In genomic region chr12:94745562-94745961, GRCh38 we compare ENCODE assay signal across 23 cellular contexts.
"Had no signal": no experiment of that assay in that cellular context is flagged by ENCODE, and none has a peak within 500 bp of the region (broad histone marks: within the 10 kb centered on the region; RNA-seq: fewer than 3 reads in every experiment).

No MANE protein-coding gene starts in this region.

- H3K27ac Mint-ChIP-seq: activated CD8-positive, alpha-beta T cell treated with anti-CD3 and anti-CD28 coated beads for 36 hours; activated naive CD8-positive, alpha-beta T cell treated with anti-CD3 and anti-CD28 coated beads, Interleukin-2, amount 10 ng/mL, durations not matched to agents 7 days and 5 days; activated T-cell treated with anti-CD3 and anti-CD28 coated beads, Interleukin-2, amount 50 U/mL, for 72 hours; activated T-helper 2 cell treated with anti-CD3 and anti-CD28 coated beads, Interferon-gamma antibody, Interleukin-2, Interleukin-4, amounts not matched to agents 10 μg/mL and 5 μg/mL and 100 μg/mL, durations not matched to agents 14 hours and 24 hours and 36 hours had no signal

- H3K4me3 Mint-ChIP-seq: activated CD8-positive, alpha-beta T cell treated with anti-CD3 and anti-CD28 coated beads for 36 hours; activated naive CD8-positive, alpha-beta T cell treated with anti-CD3 and anti-CD28 coated beads, Interleukin-2, amount 10 ng/mL, durations not matched to agents 7 days and 5 days; activated T-cell treated with anti-CD3 and anti-CD28 coated beads, Interleukin-2, amount 50 U/mL, for 72 hours had no signal

- H3K36me3 Mint-ChIP-seq: activated naive CD8-positive, alpha-beta T cell treated with anti-CD3 and anti-CD28 coated beads, Interleukin-2, amount 10 ng/mL, durations not matched to agents 7 days and 5 days had no signal

- H3K4me3 ChIP-seq: adrenal gland had no signal

- H3K9me3 ChIP-seq: adrenal gland had no signal

- H3K4me1 ChIP-seq: adrenal gland had no signal

- H3K36me3 ChIP-seq: adrenal gland had no signal

- ATAC-seq: activated CD8-positive, alpha-beta T cell treated with anti-CD3 and anti-CD28 coated beads for 36 hours; activated T-cell treated with anti-CD3 and anti-CD28 coated beads, Interleukin-2, amount 50 U/mL, for 72 hours had no signal

- H3K27me3 ChIP-seq: adrenal gland had no signal

- DNase-seq: activated CD4-positive, alpha-beta T cell treated with anti-CD3 and anti-CD28 coated beads, Interleukin-2, amount 50 U/mL, for 1 hour; activated CD4-positive, CD25-positive, alpha-beta regulatory T cell; activated CD8-positive, alpha-beta memory T cell treated with anti-CD3 and anti-CD28 coated beads, Interleukin-2, amount 50 U/mL, for 4 hours; activated CD8-positive, alpha-beta T cell treated with anti-CD3 and anti-CD28 coated beads for 36 hours; activated naive CD4-positive, alpha-beta T cell treated with anti-CD3 and anti-CD28 coated beads, Interleukin-2, amount 50 U/mL, for 16 hours; activated naive CD8-positive, alpha-beta T cell treated with anti-CD3 and anti-CD28 coated beads, Interleukin-2, amount 10 ng/mL, durations not matched to agents 7 days and 5 days; activated T-cell treated with anti-CD3 and anti-CD28 coated beads, Interleukin-2, amount 50 U/mL, for 72 hours; adrenal gland; aorta; central memory CD4-positive, alpha-beta T cell; Kasumi-1; KBM-7; NCI-H1105 treated with DMSO at 0.1 percent for 48 hours; NCI-H146; NCI-H187 treated with DMSO at 0.1 percent for 48 hours; NCI-H2081 treated with DMSO at 0.1 percent for 48 hours; NCI-H524; NCI-H748 treated with DMSO at 0.1 percent for 48 hours; SIG-M5; T-helper 2 cell; T1000 had no signal

- H3K9me3 Mint-ChIP-seq: activated CD8-positive, alpha-beta T cell treated with anti-CD3 and anti-CD28 coated beads for 36 hours; activated naive CD8-positive, alpha-beta T cell treated with anti-CD3 and anti-CD28 coated beads, Interleukin-2, amount 10 ng/mL, durations not matched to agents 7 days and 5 days; activated T-cell treated with anti-CD3 and anti-CD28 coated beads, Interleukin-2, amount 50 U/mL, for 72 hours; activated T-helper 2 cell treated with anti-CD3 and anti-CD28 coated beads, Interferon-gamma antibody, Interleukin-2, Interleukin-4, amounts not matched to agents 10 μg/mL and 5 μg/mL and 100 μg/mL, durations not matched to agents 14 hours and 24 hours and 36 hours had no signal

- H3K27ac ChIP-seq: adrenal gland, VCaP had no signal
